15 cellular contexts compared by ENCODE assay signal in genomic region chr14:68244272-68244975, GRCh38.
A peak's percentile ranks its signal among the peaks of the same experiment; 100 is the strongest.
DNase-seq lines count a peak whose midpoint lies in the region; ATAC-seq and TF ChIP-seq lines count a peak whose summit lies in the region.
"Had no signal": no experiment of that assay in that cellular context is flagged by ENCODE, and none has a peak within 500 bp of the region (broad histone marks: within the 10 kb centered on the region; RNA-seq: fewer than 3 reads in every experiment).

No MANE protein-coding gene starts in this region.

- H4K5ac ChIP-seq in IMR-90 (ENCODE audit: low read depth, low read length), result no peak overlapping the region

- 0 out of 2 replicates have a peak overlapping the region, but pooled peaks have one; percentile 18 for H3K4ac ChIP-seq in IMR-90 (ENCODE audit: low read depth, low read length)

- no peak overlapping the region for H2BK5ac ChIP-seq in IMR-90 (ENCODE audit: low read depth, low read length, poor library complexity, severe bottlenecking)

- intact Hi-C loops in IMR-90 (cut with micrococcal nuclease) (no loop called here), dorsolateral prefrontal cortex (cut with DNase I) (loop anchor here in 1 of 2 donors (10.0 kb wide), 3 partner anchors 130 to 380 kb away; no protein-coding TSS in a partner anchor)

- POLR2A ChIA-PET in IMR-90 (lab: Charles Lee; ENCODE audit: unreplicated experiment), result no interaction called here

- H3K4me3 ChIP-seq in IMR-90 (ENCODE audit: insufficient read depth, low read depth, low read length) (no peak overlapping the region), suprapubic skin (no peak overlapping the region), dorsolateral prefrontal cortex (no peak overlapping the region)
- H3K4me3 ChIP-seq: BLaER1 had no signal

- peaks cover under 1 to 7% of the 10 kb centered on the region in 2 experiments; a peak in 1 of 4 replicates for H3K79me1 ChIP-seq in IMR-90 (ENCODE audit: low read depth in 1 of 2, low read length in 2 of 2)

- no peak overlapping the region for H3K56ac ChIP-seq in IMR-90 (ENCODE audit: extremely low read depth, insufficient read depth, low read length)

- dilution Hi-C loops in IMR-90 (cut with HindIII; ENCODE audit: low sequenced_read_pairs, unreplicated experiment), result no loop called here

- DNase-seq in IMR-90, result no peak
- peak; percentile 28 for DNase-seq in dermis blood vessel endothelial cell
- peak; percentile 93 for DNase-seq in myocyte (ENCODE audit: low read depth)
- DNase-seq in suprapubic skin (ENCODE audit: low spot score in 2 of 2), result no peak
- DNase-seq in activated CD4-positive, alpha-beta T cell treated with anti-CD3 and anti-CD28 coated beads, Interleukin-2, amount 50 U/mL, for 48 hours, result no peak
- no peak for DNase-seq in dorsolateral prefrontal cortex
- DNase-seq: activated CD4-positive, alpha-beta T cell treated with anti-CD3 and anti-CD28 coated beads for 4 hours; EL; GOT3; T-cell had no signal

- H3K36me3 ChIP-seq in IMR-90 (ENCODE audit: control insufficient read depth, insufficient read depth, low read length), result no peaks in the 10 kb centered on the region
- no peaks in the 10 kb centered on the region for H3K36me3 ChIP-seq in suprapubic skin
- H3K36me3 ChIP-seq: BLaER1 had no signal

- H3K18ac ChIP-seq in IMR-90 (ENCODE audit: low read depth, low read length), result no peak overlapping the region

- 100% methylated on average over 2 of the region's 4 CpGs; no CpG with 5 or more reads in 1 of the 2 experiments for WGBS in IMR-90 (ENCODE audit: extremely low coverage in 2 of 2, insufficient read length in 1 of 2), 2 experiments
- WGBS in suprapubic skin, result 24% methylated on average over 4 of the region's 4 CpGs

- H2BK20ac ChIP-seq in IMR-90 (ENCODE audit: low read depth, low read length), result 0 out of 2 replicates have a peak overlapping the region, but pooled peaks have one; percentile 4

- no peak overlapping the region for H4K8ac ChIP-seq in IMR-90 (ENCODE audit: low read depth in 2 of 2, low read length in 2 of 2)

- CTCF ChIA-PET in IMR-90 (lab: Yijun Ruan, JAX), result no interaction called here

- TF ChIP-seq EP300 in suprapubic skin (IDR thresholded peaks at IDR 0.05), result no peak

- no peak overlapping the region for H3K9ac ChIP-seq in IMR-90 (ENCODE audit: low read depth, low read length)
- H3K9ac ChIP-seq: BLaER1 had no signal

- H3K9me3 ChIP-seq in IMR-90 (ENCODE audit: control insufficient read depth, insufficient read depth, low read length) (no peaks in the 10 kb centered on the region), suprapubic skin (no peaks in the 10 kb centered on the region)
- H3K9me3 ChIP-seq: BLaER1 had no signal

- no peak overlapping the region; the same call in 1 of the 2 replicates for H2BK120ac ChIP-seq in IMR-90 (ENCODE audit: low read depth, low read length)

- peaks cover 8% of the 10 kb centered on the region; the same call in 1 of the 2 replicates for H3K9me1 ChIP-seq in IMR-90 (ENCODE audit: insufficient read depth, low read length)

- H4K20me1 ChIP-seq in IMR-90 (ENCODE audit: insufficient read depth, low read length), result no peaks in the 10 kb centered on the region
- H4K20me1 ChIP-seq: BLaER1 had no signal

- no peak overlapping the region for H2AFZ ChIP-seq in IMR-90 (replicated peaks; ENCODE audit: low read length, poor library complexity)

- ATAC-seq in IMR-90 (ENCODE audit: low read depth) (no peak), HG03196 (IDR thresholded peaks at IDR 0.05; ENCODE audit: unreplicated experiment) (no peak), GM18511 (IDR thresholded peaks at IDR 0.05; ENCODE audit: unreplicated experiment) (no peak)
- ATAC-seq: activated T-helper 17 cell treated with anti-CD3 and anti-CD28 coated beads, Interleukin-2, amount 50 U/mL, for 72 hours; T-cell had no signal

- in situ Hi-C loops in IMR-90 (cut with MboI; ENCODE audit: low sequenced_read_pairs), result loop anchor here (5.0 kb wide), 1 partner anchor 292 kb away; no protein-coding TSS in a partner anchor

- H3K27me3 ChIP-seq in IMR-90 (ENCODE audit: control insufficient read depth, insufficient read depth, low read length) (no peaks in the 10 kb centered on the region), suprapubic skin (no peaks in the 10 kb centered on the region), dorsolateral prefrontal cortex (no peaks in the 10 kb centered on the region)
- H3K27me3 ChIP-seq: BLaER1 had no signal

- H3K4me2 ChIP-seq in IMR-90 (ENCODE audit: low read depth, low read length), result no peak overlapping the region
- H3K4me2 ChIP-seq: BLaER1 had no signal

- BruUV-seq in IMR-90 (replicated peaks; lab: Mats Ljungman, UMichigan), result no TSS peak

- H4K91ac ChIP-seq in IMR-90 (ENCODE audit: insufficient read depth, low read depth, low read length), result no peak overlapping the region

- TF ChIP-seq CTCF in IMR-90 (conservative IDR thresholded peaks at IDR 0.05; ENCODE audit: low read depth, low read length) (no peak), suprapubic skin (IDR thresholded peaks at IDR 0.05) (no peak), dorsolateral prefrontal cortex (IDR thresholded peaks at IDR 0.05 in 54 of 56, conservative IDR thresholded peaks at IDR 0.05 in 2 of 56; ENCODE audit: low read depth in 1 of 56, partially characterized antibody in 56 of 56) (no peak)

- H3K14ac ChIP-seq in IMR-90 (replicated peaks; ENCODE audit: low read depth, low read length), result peak overlapping the region; percentile 51; the same call in 1 of the 2 replicates

- H3K4me1 ChIP-seq in IMR-90 (ENCODE audit: control insufficient read depth, insufficient read depth, low read length) (peaks cover 17% of the 10 kb centered on the region), suprapubic skin (peaks cover 71% of the 10 kb centered on the region)

- TF ChIP-seq POLR2A in IMR-90 (IDR thresholded peaks at IDR 0.05; ENCODE audit: low read depth, low read length) (no peak), suprapubic skin (IDR thresholded peaks at IDR 0.05) (no peak)

- H3K27ac ChIP-seq in IMR-90 (ENCODE audit: insufficient read depth, low read length), result no peak overlapping the region
- peak overlapping the region; percentile 73 for H3K27ac ChIP-seq in suprapubic skin
- H3K27ac ChIP-seq in dorsolateral prefrontal cortex, result no peak overlapping the region
- H3K27ac ChIP-seq: BLaER1, HL-60 had no signal

- H2AK5ac ChIP-seq in IMR-90 (ENCODE audit: low read depth, low read length), result 0 out of 2 replicates have a peak overlapping the region, but pooled peaks have one; percentile 7

- H2BK15ac ChIP-seq in IMR-90 (ENCODE audit: low read depth, low read length), result peak overlapping the region; percentile 18; the same call in 1 of the 3 replicates

- H2AK9ac ChIP-seq in IMR-90 (replicated peaks; ENCODE audit: low read depth, low read length, poor library complexity), result no peak overlapping the region

- TF ChIP-seq RAD21 in IMR-90 (IDR thresholded peaks at IDR 0.05; ENCODE audit: low read length), result no peak

- no peak overlapping the region for H3K23ac ChIP-seq in IMR-90 (ENCODE audit: low read depth, low read length)

TF ChIP-seq in IMR-90, 13 proteins besides CTCF, POLR2A, EP300 and RAD21:
- TF ChIP-seq MAFK (IDR thresholded peaks at IDR 0.05; ENCODE audit: low read depth, low read length) (no peak), FOS (IDR thresholded peaks at IDR 0.05; ENCODE audit: low read depth, low read length) (no peak), MAZ (IDR thresholded peaks at IDR 0.05; ENCODE audit: borderline replicate concordance, low read depth, low read length) (no peak), CHD1 (IDR thresholded peaks at IDR 0.05; ENCODE audit: low read depth, low read length) (no peak), RCOR1 (IDR thresholded peaks at IDR 0.05; ENCODE audit: insufficient replicate concordance, low read length) (no peak), CEBPB (IDR thresholded peaks at IDR 0.05; ENCODE audit: low read depth, low read length) (no peak), NFE2L2 (IDR thresholded peaks at IDR 0.05; ENCODE audit: low read depth, low read length) (no peak), RFX5 (IDR thresholded peaks at IDR 0.05; ENCODE audit: low read depth, low read length) (no peak)
- TF ChIP-seq, protein P1, sequence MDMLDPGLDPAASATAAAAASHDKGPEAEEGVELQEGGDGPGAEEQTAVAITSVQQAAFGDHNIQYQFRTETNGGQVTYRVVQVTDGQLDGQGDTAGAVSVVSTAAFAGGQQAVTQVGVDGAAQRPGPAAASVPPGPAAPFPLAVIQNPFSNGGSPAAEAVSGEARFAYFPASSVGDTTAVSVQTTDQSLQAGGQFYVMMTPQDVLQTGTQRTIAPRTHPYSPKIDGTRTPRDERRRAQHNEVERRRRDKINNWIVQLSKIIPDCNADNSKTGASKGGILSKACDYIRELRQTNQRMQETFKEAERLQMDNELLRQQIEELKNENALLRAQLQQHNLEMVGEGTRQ (IDR thresholded peaks at IDR 0.05; ENCODE audit: low read depth, low read length), result no peak

Comparison
In these comparisons a context has a peak if more than half of its experiments do, and no peak if none do; other contexts are left out.
1. DNase-seq: peak in dermis blood vessel endothelial cell (single experiment) and myocyte (single experiment); none in IMR-90 (single experiment), suprapubic skin (0 of 2), activated CD4-positive, alpha-beta T cell treated with anti-CD3 and anti-CD28 coated beads, Interleukin-2, amount 50 U/mL, for 48 hours (0 of 2) and dorsolateral prefrontal cortex (0 of 10).